ENCODE assay signal across 19 cellular contexts in genomic region chr22:17492247-17492646, GRCh38.
DNase-seq lines count a peak whose midpoint lies in the region; ATAC-seq and TF ChIP-seq lines count a peak whose summit lies in the region.
"Had no signal": no experiment of that assay in that cellular context is flagged by ENCODE, and none has a peak within 500 bp of the region (broad histone marks: within the 10 kb centered on the region; RNA-seq: fewer than 3 reads in every experiment).

No MANE protein-coding gene starts in this region.

- peaks cover 43 to 46% of the 10 kb centered on the region in 2 experiments for H3K4me1 Mint-ChIP-seq in H9
- H3K4me1 Mint-ChIP-seq: activated CD4-positive, alpha-beta T cell treated with anti-CD3 and anti-CD28 coated beads, Interleukin-2, amount 10 ng/mL, durations not matched to agents 24 days and 14 days had no signal

- H3K4me1 ChIP-seq in H9 (ENCODE audit: insufficient read depth, low read length) (peaks cover 12% of the 10 kb centered on the region; the same call in 1 of the 2 replicates), right cardiac atrium (ENCODE audit: control insufficient read depth, insufficient read depth, low read length) (peaks cover 2% of the 10 kb centered on the region), psoas muscle (peaks cover 25% of the 10 kb centered on the region)

- H2BK5ac ChIP-seq in H9 (ENCODE audit: insufficient read length, low read length), result no peak overlapping the region

- H2BK120ac ChIP-seq in H9 (ENCODE audit: low read depth, low read length, poor library complexity, severe bottlenecking), result no peak overlapping the region

- H3K27ac ChIP-seq in H9 (ENCODE audit: insufficient read length, low read depth, low read length), result peak overlapping the region; percentile 36
- H3K27ac ChIP-seq in right cardiac atrium (ENCODE audit: low read length), result peak overlapping the region; percentile 78
- peak overlapping the region; percentile 46 for H3K27ac ChIP-seq in psoas muscle
- H3K27ac ChIP-seq: BLaER1, body of pancreas had no signal

- no peaks in the 10 kb centered on the region for H4K20me1 ChIP-seq in H9 (ENCODE audit: control insufficient read depth, insufficient read depth, insufficient read length)
- H4K20me1 ChIP-seq: BLaER1 had no signal

- H2AFZ ChIP-seq in H9 (ENCODE audit: low read length), result no peak overlapping the region

- no peak overlapping the region for H2BK12ac ChIP-seq in H9 (ENCODE audit: insufficient read length, low read depth, low read length)

- H3K9me3 ChIP-seq in H9 (ENCODE audit: control insufficient read depth, low read depth, low read length) (no peaks in the 10 kb centered on the region), right cardiac atrium (ENCODE audit: control insufficient read depth, low read length) (no peaks in the 10 kb centered on the region), psoas muscle (no peaks in the 10 kb centered on the region)
- H3K9me3 ChIP-seq: body of pancreas had no signal

- H2AK5ac ChIP-seq in H9 (ENCODE audit: insufficient read length, low read length), result no peak overlapping the region

- H4K8ac ChIP-seq in H9 (replicated peaks; ENCODE audit: insufficient read length, low read depth, low read length), result no peak overlapping the region

- DNase-seq in H9 (no peak), choroid plexus epithelial cell (ENCODE audit: low read depth) (peak; percentile 24), right cardiac atrium (no peak), psoas muscle (no peak), glomerular visceral epithelial cell (ENCODE audit: extremely low spot score) (no peak), UCSD-AML1 (lab: John Stamatoyannopoulos, UW; ENCODE audit: unreplicated experiment) (no peak), HuH-7.5 (ENCODE audit: low spot score) (no peak)
- DNase-seq: activated CD4-positive, alpha-beta T cell treated with anti-CD3 and anti-CD28 coated beads, Interleukin-2, amount 10 ng/mL, durations not matched to agents 24 days and 14 days; body of pancreas; kidney; mesenchymal stem cell; NCI-H146; NCI-H82; SIG-M5; T-helper 1 cell had no signal

- WGBS in H9 (ENCODE audit: extremely low coverage, insufficient read length, low lambda C conversion rate), result no CpG with 5 or more reads among the region's 3 CpGs
- 37% methylated on average over 3 of the region's 3 CpGs for WGBS in right cardiac atrium
- 14 to 35% (median 14%) methylated on average over 3 of the region's 3 CpGs for WGBS in psoas muscle, 3 donors

- no peak overlapping the region for H2BK15ac ChIP-seq in H9 (ENCODE audit: low read depth, low read length)

- no peak overlapping the region for H3K56ac ChIP-seq in H9 (ENCODE audit: insufficient read length, low read depth, low read length)

- H3K27me3 ChIP-seq in H9 (ENCODE audit: insufficient read depth, low read length) (no peaks in the 10 kb centered on the region), right cardiac atrium (ENCODE audit: control insufficient read depth, insufficient read depth) (no peaks in the 10 kb centered on the region), psoas muscle (ENCODE audit: insufficient read depth in 3 of 3, low read length in 2 of 3) (no peaks in the 10 kb centered on the region)
- H3K27me3 ChIP-seq: BLaER1, body of pancreas had no signal

- no peak overlapping the region for H3K18ac ChIP-seq in H9 (ENCODE audit: insufficient read length, low read depth, low read length)

- H3K14ac ChIP-seq in H9 (ENCODE audit: insufficient read depth, low read length), result no peak overlapping the region

- peaks cover 14% of the 10 kb centered on the region for H3K79me1 ChIP-seq in H9 (ENCODE audit: insufficient read depth, low read depth, low read length, poor library complexity, severe bottlenecking)

- no peak overlapping the region for H3K4me3 Mint-ChIP-seq in H9
- H3K4me3 Mint-ChIP-seq: activated CD4-positive, alpha-beta T cell treated with anti-CD3 and anti-CD28 coated beads, Interleukin-2, amount 10 ng/mL, durations not matched to agents 24 days and 14 days; dendritic cell treated with granulocyte-macrophage colony-stimulating factor and Interleukin-4, amounts not matched to agents 40 ng/mL and 50 ng/mL, for 4 days had no signal

- H3K79me2 ChIP-seq in H9 (ENCODE audit: insufficient read depth, low read length), result peaks cover 19% of the 10 kb centered on the region

- H3K23ac ChIP-seq in H9 (ENCODE audit: insufficient read length, low read depth, low read length), result no peak overlapping the region

- H3K23me2 ChIP-seq in H9 (ENCODE audit: insufficient read length, low read depth, low read length, poor library complexity, severe bottlenecking), result no peaks in the 10 kb centered on the region

- H3K36me3 Mint-ChIP-seq in H9 (ENCODE audit: insufficient read depth in 1 of 3, low read depth in 3 of 3), result peaks cover 18 to 44% (median 43%) of the 10 kb centered on the region in 3 experiments

- no peaks in the 10 kb centered on the region for H3K27me3 Mint-ChIP-seq in H9 (ENCODE audit: low read depth)
- H3K27me3 Mint-ChIP-seq: dendritic cell treated with granulocyte-macrophage colony-stimulating factor and Interleukin-4, amounts not matched to agents 40 ng/mL and 50 ng/mL, for 4 days had no signal

- intact Hi-C loops in right cardiac atrium (cut with DNase I) (loop anchor here in 2 of 4 donors (5.0 to 10.0 kb wide), 2 partner anchors 125 to 417 kb away; partner anchors contain the start of gene CECR2 (in 1 of the 2)), psoas muscle (cut with DNase I) (loop anchor here (5.0 to 10.0 kb wide), 2 partner anchors 125 to 227 kb away; partner anchors contain the start of gene CECR2 (in 1 of the 2))

- H3K4ac ChIP-seq in H9 (ENCODE audit: low read depth, low read length), result no peak overlapping the region

- H4K91ac ChIP-seq in H9 (ENCODE audit: insufficient read length, low read depth, low read length), result no peak overlapping the region

- H3K4me3 ChIP-seq in choroid plexus epithelial cell (ENCODE audit: low read depth, low read length), result no peak overlapping the region
- H3K4me3 ChIP-seq in right cardiac atrium (ENCODE audit: low read length), result no peak overlapping the region
- H3K4me3 ChIP-seq in psoas muscle, result no peak overlapping the region
- H3K4me3 ChIP-seq: BLaER1, body of pancreas had no signal

- H3K4me2 ChIP-seq in H9 (ENCODE audit: insufficient read depth, insufficient read length, low read length), result no peak overlapping the region
- H3K4me2 ChIP-seq: BLaER1 had no signal

- H3K9me3 Mint-ChIP-seq in H9, result no peaks in the 10 kb centered on the region
- H3K9me3 Mint-ChIP-seq: activated CD4-positive, alpha-beta T cell treated with anti-CD3 and anti-CD28 coated beads, Interleukin-2, amount 10 ng/mL, durations not matched to agents 24 days and 14 days; activated T-helper 2 cell treated with anti-CD3 and anti-CD28 coated beads, Interferon-gamma antibody, Interleukin-2, Interleukin-4, amounts not matched to agents 10 μg/mL and 5 μg/mL and 100 μg/mL, durations not matched to agents 14 hours and 24 hours and 36 hours; dendritic cell treated with granulocyte-macrophage colony-stimulating factor and Interleukin-4, amounts not matched to agents 40 ng/mL and 50 ng/mL, for 4 days had no signal

- H4K5ac ChIP-seq in H9 (ENCODE audit: insufficient read length, low read depth, low read length), result no peak overlapping the region

- H2BK20ac ChIP-seq in H9 (ENCODE audit: low read depth, low read length, poor library complexity, severe bottlenecking), result no peak overlapping the region

- no peak overlapping the region for H3K9ac ChIP-seq in H9 (ENCODE audit: extremely low read depth, insufficient read length, low read length)
- H3K9ac ChIP-seq: BLaER1 had no signal

- peak overlapping the region; percentile 20 to 92 (median 88); a peak in 5 of 7 replicates for H3K27ac Mint-ChIP-seq in H9
- H3K27ac Mint-ChIP-seq: activated CD4-positive, alpha-beta T cell treated with anti-CD3 and anti-CD28 coated beads, Interleukin-2, amount 10 ng/mL, durations not matched to agents 24 days and 14 days; activated T-helper 2 cell treated with anti-CD3 and anti-CD28 coated beads, Interferon-gamma antibody, Interleukin-2, Interleukin-4, amounts not matched to agents 10 μg/mL and 5 μg/mL and 100 μg/mL, durations not matched to agents 14 hours and 24 hours and 36 hours; dendritic cell treated with granulocyte-macrophage colony-stimulating factor and Interleukin-4, amounts not matched to agents 40 ng/mL and 50 ng/mL, for 4 days had no signal

- H3K36me3 ChIP-seq in psoas muscle (ENCODE audit: insufficient read depth in 1 of 2, low read depth in 1 of 2), result peaks cover 0 to under 1% of the 10 kb centered on the region in 2 donors

- no peak overlapping the region for H3T11ph ChIP-seq in H9 (ENCODE audit: low read length)

- TF ChIP-seq CTCF in H9 (conservative IDR thresholded peaks at IDR 0.05), result no peak
- TF ChIP-seq CTCF in choroid plexus epithelial cell (conservative IDR thresholded peaks at IDR 0.05; ENCODE audit: low read depth, low read length), result no peak
- no peak for TF ChIP-seq CTCF in psoas muscle (IDR thresholded peaks at IDR 0.05)

- ATAC-seq in right cardiac atrium, result peak; percentile 51 to 87
- peak in 3 of 4 donors; percentile 36 to 77 (median 60) for ATAC-seq in psoas muscle
- no peak for ATAC-seq in GM18519 (IDR thresholded peaks at IDR 0.05; ENCODE audit: low FRiP score, unreplicated experiment)
- ATAC-seq: body of pancreas had no signal
